ENCODE assay signal across 22 cellular contexts in genomic region chr18:8260847-8261246, GRCh38.
A peak's percentile ranks its signal among the peaks of the same experiment; 100 is the strongest.
DNase-seq lines count a peak whose midpoint lies in the region; ATAC-seq and TF ChIP-seq lines count a peak whose summit lies in the region.
"Had no signal": no experiment of that assay in that cellular context is flagged by ENCODE, and none has a peak within 500 bp of the region (broad histone marks: within the 10 kb centered on the region; RNA-seq: fewer than 3 reads in every experiment).

No MANE protein-coding gene starts in this region.

- H2BK20ac ChIP-seq in H9 (ENCODE audit: low read depth, low read length, poor library complexity, severe bottlenecking): no peak overlapping the region

- no peaks in the 10 kb centered on the region for H3K79me2 ChIP-seq in H9 (ENCODE audit: insufficient read depth, low read length)

- H3K4me1 Mint-ChIP-seq in H9: peaks cover 29 to 35% of the 10 kb centered on the region in 2 experiments
- H3K4me1 Mint-ChIP-seq: activated naive CD8-positive, alpha-beta T cell treated with anti-CD3 and anti-CD28 coated beads, Interleukin-2, amount 50 U/mL, for 24 hours had no signal

- WGBS in H9 (ENCODE audit: extremely low coverage, insufficient read length, low lambda C conversion rate): no CpG with 5 or more reads among the region's 6 CpGs

- no peak overlapping the region for H3K56ac ChIP-seq in H9 (ENCODE audit: insufficient read length, low read depth, low read length)

- ATAC-seq in GM18517 (IDR thresholded peaks at IDR 0.05; ENCODE audit: unreplicated experiment) (peak; percentile 56), GM21526 (IDR thresholded peaks at IDR 0.05; ENCODE audit: low FRiP score, unreplicated experiment) (peak; percentile 86), HG03521 (IDR thresholded peaks at IDR 0.05; ENCODE audit: unreplicated experiment) (peak; percentile 51), HG03095 (IDR thresholded peaks at IDR 0.05; ENCODE audit: unreplicated experiment) (no peak)
- ATAC-seq: activated naive CD8-positive, alpha-beta T cell treated with anti-CD3 and anti-CD28 coated beads, Interleukin-2, amount 50 U/mL, for 24 hours had no signal

- no peaks in the 10 kb centered on the region for H3K4me1 ChIP-seq in H9 (ENCODE audit: insufficient read depth, low read length)

- H3T11ph ChIP-seq in H9 (ENCODE audit: low read length): no peak overlapping the region

- no peak overlapping the region for H2AFZ ChIP-seq in H9 (ENCODE audit: low read length)

- TF ChIP-seq CTCF in H9 (conservative IDR thresholded peaks at IDR 0.05): no peak

- no peak overlapping the region for H2BK12ac ChIP-seq in H9 (ENCODE audit: insufficient read length, low read depth, low read length)

- DNase-seq in medulla oblongata (ENCODE audit: extremely low spot score) (peak; percentile 12), NCI-H187 treated with DMSO at 0.1 percent for 48 hours (lab: John Stamatoyannopoulos, UW) (no peak), H9 (no peak), NOMO-1 treated with DMSO at 0.1 percent for 48 hours (lab: John Stamatoyannopoulos, UW; ENCODE audit: unreplicated experiment) (no peak)
- DNase-seq: activated CD4-positive, alpha-beta T cell treated with anti-CD3 and anti-CD28 coated beads, Interleukin-2, amount 50 U/mL, for 1 hour; activated naive CD8-positive, alpha-beta T cell treated with anti-CD3 and anti-CD28 coated beads, Interleukin-2, amount 50 U/mL, for 24 hours; activated T-cell treated with anti-CD3 and anti-CD28 coated beads, Interleukin-2, amount 50 U/mL, for 1 hour; effector CD4-positive, alpha-beta T cell; GF-D8; HCEC 1CT; hippocampal formation; kidney glomerular epithelial cell; NCI-H1436; NCI-H774; Right ventricle myocardium superior; stimulated activated CD4-positive, alpha-beta T cell treated with anti-CD3 and anti-CD28 coated beads, Interleukin-4, amount 100 ng/mL, for 1 hour; thyroid gland had no signal

- no peak overlapping the region for H3K4me3 Mint-ChIP-seq in H9
- H3K4me3 Mint-ChIP-seq: activated naive CD8-positive, alpha-beta T cell treated with anti-CD3 and anti-CD28 coated beads, Interleukin-2, amount 50 U/mL, for 24 hours; mesothelial cell of epicardium had no signal

- H3K27me3 Mint-ChIP-seq in H9 (ENCODE audit: low read depth): no peaks in the 10 kb centered on the region
- H3K27me3 Mint-ChIP-seq: activated naive CD8-positive, alpha-beta T cell treated with anti-CD3 and anti-CD28 coated beads, Interleukin-2, amount 50 U/mL, for 24 hours had no signal

- no peaks in the 10 kb centered on the region for H3K9me3 Mint-ChIP-seq in H9
- H3K9me3 Mint-ChIP-seq: activated naive CD8-positive, alpha-beta T cell treated with anti-CD3 and anti-CD28 coated beads, Interleukin-2, amount 50 U/mL, for 24 hours; mesothelial cell of epicardium had no signal

- H3K23ac ChIP-seq in H9 (ENCODE audit: insufficient read length, low read depth, low read length): no peak overlapping the region

- H4K5ac ChIP-seq in H9 (ENCODE audit: insufficient read length, low read depth, low read length): no peak overlapping the region

- no peaks in the 10 kb centered on the region for H3K9me3 ChIP-seq in H9 (ENCODE audit: control insufficient read depth, low read depth, low read length)
- H3K9me3 ChIP-seq: thyroid gland had no signal

- no peaks in the 10 kb centered on the region for H3K36me3 Mint-ChIP-seq in H9 (ENCODE audit: insufficient read depth in 1 of 3, low read depth in 3 of 3)
- H3K36me3 Mint-ChIP-seq: mesothelial cell of epicardium had no signal

- H4K20me1 ChIP-seq in H9 (ENCODE audit: control insufficient read depth, insufficient read depth, insufficient read length): no peaks in the 10 kb centered on the region

- no peak overlapping the region for H2BK5ac ChIP-seq in H9 (ENCODE audit: insufficient read length, low read length)

- no peaks in the 10 kb centered on the region for H3K27me3 ChIP-seq in H9 (ENCODE audit: insufficient read depth, low read length)
- H3K27me3 ChIP-seq: thyroid gland had no signal

- H2BK15ac ChIP-seq in H9 (ENCODE audit: low read depth, low read length): no peak overlapping the region

- H3K4me2 ChIP-seq in H9 (ENCODE audit: insufficient read depth, insufficient read length, low read length): no peak overlapping the region

- H3K79me1 ChIP-seq in H9 (ENCODE audit: insufficient read depth, low read depth, low read length, poor library complexity, severe bottlenecking): no peaks in the 10 kb centered on the region

- H2AK5ac ChIP-seq in H9 (ENCODE audit: insufficient read length, low read length): no peak overlapping the region

- no peak overlapping the region for H3K4ac ChIP-seq in H9 (ENCODE audit: low read depth, low read length)

- no peak overlapping the region for H3K14ac ChIP-seq in H9 (ENCODE audit: insufficient read depth, low read length)

- H3K18ac ChIP-seq in H9 (ENCODE audit: insufficient read length, low read depth, low read length): no peak overlapping the region

- H3K23me2 ChIP-seq in H9 (ENCODE audit: insufficient read length, low read depth, low read length, poor library complexity, severe bottlenecking): no peaks in the 10 kb centered on the region

- no peak overlapping the region for H4K8ac ChIP-seq in H9 (replicated peaks; ENCODE audit: insufficient read length, low read depth, low read length)

- H4K91ac ChIP-seq in H9 (ENCODE audit: insufficient read length, low read depth, low read length): no peak overlapping the region

- peak overlapping the region in 1 of 3 experiments; percentile 30; a peak in 2 of 7 replicates for H3K27ac Mint-ChIP-seq in H9
- H3K27ac Mint-ChIP-seq: activated naive CD8-positive, alpha-beta T cell treated with anti-CD3 and anti-CD28 coated beads, Interleukin-2, amount 50 U/mL, for 24 hours; mesothelial cell of epicardium had no signal

- H2BK120ac ChIP-seq in H9 (ENCODE audit: low read depth, low read length, poor library complexity, severe bottlenecking): no peak overlapping the region

- no peak overlapping the region for H3K27ac ChIP-seq in H9 (ENCODE audit: insufficient read length, low read depth, low read length)

- H3K9ac ChIP-seq in H9 (ENCODE audit: extremely low read depth, insufficient read length, low read length): no peak overlapping the region
